In the genomic region with DNA sequence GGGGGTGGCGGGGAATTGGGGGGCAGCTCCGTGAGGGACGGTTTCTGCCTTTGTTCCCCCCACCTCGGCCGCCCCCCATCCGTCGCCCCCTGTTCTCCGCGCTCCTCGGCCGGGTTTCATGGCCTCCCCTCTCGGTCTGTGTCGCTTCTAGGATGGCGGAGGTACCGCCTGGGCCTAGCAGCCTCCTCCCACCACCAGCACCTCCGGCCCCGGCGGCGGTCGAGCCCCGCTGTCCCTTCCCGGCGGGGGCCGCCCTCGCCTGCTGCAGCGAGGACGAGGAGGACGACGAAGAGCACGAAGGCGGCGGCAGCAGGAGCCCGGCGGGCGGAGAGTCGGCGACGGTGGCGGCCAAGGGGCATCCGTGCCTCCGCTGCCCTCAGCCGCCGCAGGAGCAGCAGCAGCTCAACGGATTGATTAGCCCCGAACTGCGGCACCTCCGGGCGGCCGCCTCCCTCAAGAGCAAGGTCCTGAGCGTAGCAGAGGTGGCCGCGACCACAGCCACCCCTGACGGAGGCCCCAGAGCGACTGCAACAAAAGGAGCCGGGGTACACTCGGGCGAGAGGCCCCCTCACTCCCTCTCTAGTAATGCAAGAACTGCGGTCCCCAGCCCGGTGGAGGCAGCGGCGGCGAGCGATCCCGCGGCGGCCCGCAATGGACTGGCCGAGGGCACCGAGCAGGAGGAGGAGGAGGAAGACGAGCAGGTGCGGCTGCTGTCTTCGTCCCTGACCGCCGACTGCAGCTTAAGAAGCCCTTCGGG, we compare ENCODE assay signal across 8 cellular contexts. TPM values are rescaled to one million over a fixed set of nuclear protein-coding genes. Genes with fewer than 3 reads are reported as not detected.
A peak's percentile ranks its signal among the peaks of the same experiment; 100 is the strongest.
DNase-seq lines count a peak whose midpoint lies in the region; ATAC-seq and TF ChIP-seq lines count a peak whose summit lies in the region.

No MANE protein-coding gene starts in this region.

- no peaks in the 10 kb centered on the region for H3K27me3 ChIP-seq in spleen (replicated peaks in 1 of 7)

- no peaks in the 10 kb centered on the region for H3K9me3 ChIP-seq in spleen

- peak overlapping the region; percentile 77 for H3K27ac Mint-ChIP-seq in T-helper 1 cell treated with Interleukin-12 subunit alpha and Interleukin-12 subunit beta and Interleukin-4 antibody, amounts not matched to agents 30 μg/mL and 1 μg/mL, for 36 hours
- H3K27ac Mint-ChIP-seq in MCF 10A (ENCODE audit: low read depth, unreplicated experiment): peak overlapping the region; percentile 84

- POLR2A ChIA-PET in MCF 10A (lab: Yijun Ruan, JAX): interaction anchor here (0.6 to 3.1 kb wide), 16 partner anchors 9 to 811 kb away, joined by 3 to 44 read pairs (median 5); a partner anchor contains a TSS

- peak overlapping the region; percentile 87 to 95 (median 92) for H3K27ac ChIP-seq in spleen

- no peak for TF ChIP-seq POLR2A in spleen (IDR thresholded peaks at IDR 0.05)

- H3K4me1 ChIP-seq in spleen: peaks cover 16 to 62% (median 48%) of the 10 kb centered on the region in 6 donors

- H3K4me3 Mint-ChIP-seq in T-helper 1 cell treated with Interleukin-12 subunit alpha and Interleukin-12 subunit beta and Interleukin-4 antibody, amounts not matched to agents 30 μg/mL and 1 μg/mL, for 36 hours: peak overlapping the region; percentile 82
- peak overlapping the region; percentile 93 for H3K4me3 Mint-ChIP-seq in MCF 10A (ENCODE audit: unreplicated experiment)

- no peaks in the 10 kb centered on the region for H3K9me3 Mint-ChIP-seq in T-helper 1 cell treated with Interleukin-12 subunit alpha and Interleukin-12 subunit beta and Interleukin-4 antibody, amounts not matched to agents 30 μg/mL and 1 μg/mL, for 36 hours
- H3K9me3 Mint-ChIP-seq in MCF 10A (ENCODE audit: unreplicated experiment): no peaks in the 10 kb centered on the region

- H3K36me3 ChIP-seq in spleen: peaks cover 0 to under 1% (median 0%) of the 10 kb centered on the region in 6 donors

- TF ChIP-seq CTCF in MCF 10A (IDR thresholded peaks at IDR 0.05; ENCODE audit: unreplicated experiment): no peak
- peak in 1 of 11 experiments; percentile 6 for TF ChIP-seq CTCF in spleen (IDR thresholded peaks at IDR 0.05 in 8 of 11, conservative IDR thresholded peaks at IDR 0.05 in 3 of 11)

- intact Hi-C loops in MCF 10A (cut with micrococcal nuclease): no loop called here
- intact Hi-C loops in spleen (cut with DNase I; ENCODE audit: low total_unique reads): loop anchor here (5.0 kb wide), 1 partner anchor 124 kb away; a partner anchor contains a TSS

- in situ Hi-C loops in Caki2 (cut with HindIII; ENCODE audit: low pct_unique_long_range_greater_than_20kb, low sequenced_read_pairs): no loop called here

- peaks cover 8% of the 10 kb centered on the region for H3K36me3 Mint-ChIP-seq in T-helper 1 cell treated with Interleukin-12 subunit alpha and Interleukin-12 subunit beta and Interleukin-4 antibody, amounts not matched to agents 30 μg/mL and 1 μg/mL, for 36 hours (ENCODE audit: low read depth)
- peaks cover 19% of the 10 kb centered on the region for H3K36me3 Mint-ChIP-seq in MCF 10A (ENCODE audit: insufficient read depth, unreplicated experiment)

- peaks cover 1% of the 10 kb centered on the region for H3K27me3 Mint-ChIP-seq in T-helper 1 cell treated with Interleukin-12 subunit alpha and Interleukin-12 subunit beta and Interleukin-4 antibody, amounts not matched to agents 30 μg/mL and 1 μg/mL, for 36 hours (ENCODE audit: low read depth)
- no peaks in the 10 kb centered on the region for H3K27me3 Mint-ChIP-seq in MCF 10A (ENCODE audit: insufficient read depth, unreplicated experiment)

- no TSS peak for BruUV-seq in MCF 10A (replicated peaks; lab: Mats Ljungman, UMichigan)

- peaks cover 34% of the 10 kb centered on the region for H3K4me1 Mint-ChIP-seq in T-helper 1 cell treated with Interleukin-12 subunit alpha and Interleukin-12 subunit beta and Interleukin-4 antibody, amounts not matched to agents 30 μg/mL and 1 μg/mL, for 36 hours (ENCODE audit: low read depth)
- peaks cover 7% of the 10 kb centered on the region for H3K4me1 Mint-ChIP-seq in MCF 10A (ENCODE audit: insufficient read depth, unreplicated experiment)

- ATAC-seq in GM19455 (IDR thresholded peaks at IDR 0.05; ENCODE audit: unreplicated experiment) (peak; percentile 51), HG03565 (IDR thresholded peaks at IDR 0.05; ENCODE audit: unreplicated experiment) (peak; percentile 26), HG03097 (IDR thresholded peaks at IDR 0.05; ENCODE audit: low FRiP score, unreplicated experiment) (no peak)

- peak overlapping the region; percentile 77 to 91 (median 82) for H3K4me3 ChIP-seq in spleen

- DNase-seq in Caki2 (ENCODE audit: low read depth) (peak; percentile 56), MCF 10A (ENCODE audit: unreplicated experiment) (peak; percentile 38), iris pigment epithelial cell (ENCODE audit: low read depth) (peak; percentile 30), spleen (peak; percentile 92)

- CTCF ChIA-PET in MCF 10A (lab: Yijun Ruan, JAX): interaction anchor here (0.6 to 1.6 kb wide), 2 partner anchors 9 to 12 kb away, joined by 3 to 6 read pairs; no protein-coding TSS in a partner anchor

- whole genome bisulfite sequencing in spleen, 5 donors: 0 to 1% (median 1%) methylated on average over 33 to 75 of the region's 75 CpGs

RNA-seq across cellular contexts. Expression of a gene that starts 0.6 kb away (rescaled TPM):
- 10.0 and 15.4 TPM in 2 replicates for total RNA-seq in Caki2 (2014; rRNA removed; shearing (Covaris generic); ENCODE audit: low replicate concordance)
- total RNA-seq in MCF 10A (2022) (21.1 and 25.3 TPM in 2 replicates), spleen (10 to 100 TPM; 13.6 to 24.4 (median 17.9) TPM)
- 1 to 10 TPM; 2.8 to 6.8 (median 4.6) TPM for polyA plus RNA-seq in spleen

Comparison
In these comparisons a context has a peak if more than half of its experiments do, and no peak if none do; other contexts are left out.
1. DNase-seq: peak in every context shown above with its lines; median percentile 92 in spleen; 56 in Caki2; 38 in MCF 10A; 30 in iris pigment epithelial cell.